ENCODE assay signal across 13 cellular contexts in the genomic region with DNA sequence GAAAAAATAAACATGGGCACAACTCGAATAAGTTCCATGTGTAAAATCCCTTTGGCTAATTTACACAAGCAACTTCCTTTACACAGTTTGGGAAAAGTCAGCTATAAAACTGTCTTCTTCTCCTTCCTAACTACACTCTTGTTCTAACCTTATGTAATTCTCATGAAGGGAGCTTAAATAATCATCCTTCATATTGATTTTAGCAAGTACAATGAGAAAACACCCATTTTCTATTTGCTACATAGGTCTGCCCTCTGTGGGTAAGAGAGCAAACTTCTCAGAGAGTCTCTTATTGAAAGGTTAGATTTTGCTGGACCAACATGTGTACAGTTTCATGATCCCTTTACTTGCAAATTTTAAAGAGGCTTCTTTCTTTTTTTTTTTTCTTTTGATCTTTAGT.
DNase-seq lines count a peak whose midpoint lies in the region; ATAC-seq and TF ChIP-seq lines count a peak whose summit lies in the region.
"Had no signal": no experiment of that assay in that cellular context is flagged by ENCODE, and none has a peak within 500 bp of the region (broad histone marks: within the 10 kb centered on the region; RNA-seq: fewer than 3 reads in every experiment).

No MANE protein-coding gene starts in this region.

- DNase-seq in NCI-H446 (lab: John Stamatoyannopoulos, UW) (peak; percentile 19 to 22), NCI-H446 treated with DMSO at 0.1 percent for 48 hours (lab: John Stamatoyannopoulos, UW) (no peak), epithelial cell of proximal tubule (ENCODE audit: low read depth) (no peak), osteocyte (ENCODE audit: extremely low spot score, unreplicated experiment) (no peak), amygdala (lab: John Stamatoyannopoulos, UW) (no peak)
- DNase-seq: islet precursor cell; NCI-H2081 treated with DMSO at 0.1 percent for 48 hours; stimulated activated CD4-positive, alpha-beta T cell treated with anti-CD3 and anti-CD28 coated beads, Interleukin-2, amount 100 ng/mL, for 24 hours; stimulated activated naive CD8-positive, alpha-beta T cell treated with anti-CD3 and anti-CD28 coated beads, Interleukin-15, Interleukin-2, amounts not matched to agents 100 U/mL and 50 U/mL, for 24 hours had no signal

- H3K27ac Mint-ChIP-seq in osteocyte (ENCODE audit: unreplicated experiment), result no peak overlapping the region
- H3K27ac Mint-ChIP-seq: natural killer cell treated with Interleukin-12 subunit alpha and Interleukin-12 subunit beta and Interleukin-15 and Interleukin-18, amount 100 ng/mL, for 72 hours had no signal

- H3K27me3 Mint-ChIP-seq in osteocyte (ENCODE audit: unreplicated experiment), result no peaks in the 10 kb centered on the region
- H3K27me3 Mint-ChIP-seq: natural killer cell treated with Interleukin-12 subunit alpha and Interleukin-12 subunit beta and Interleukin-15 and Interleukin-18, amount 100 ng/mL, for 72 hours had no signal

- TF ChIP-seq CTCF in OCI-LY1 (IDR thresholded peaks at IDR 0.05; ENCODE audit: low read length), result 0 out of 2 replicates have a peak, but pooled peaks have one; percentile 6
- TF ChIP-seq CTCF in epithelial cell of proximal tubule (conservative IDR thresholded peaks at IDR 0.05; ENCODE audit: low read depth, low read length), result peak; percentile 26
- TF ChIP-seq CTCF in osteocyte (IDR thresholded peaks at IDR 0.05), result peak; percentile 56

- H3K4me2 ChIP-seq in OCI-LY1 (ENCODE audit: low read length), result no peak overlapping the region

- no peaks in the 10 kb centered on the region for H3K79me2 ChIP-seq in OCI-LY1 (ENCODE audit: insufficient read depth, low read length)

- H3K9me3 ChIP-seq in OCI-LY1 (ENCODE audit: low read length), result no peaks in the 10 kb centered on the region

- no peaks in the 10 kb centered on the region for H3K27me3 ChIP-seq in OCI-LY1 (ENCODE audit: insufficient read depth, low read length)

- no peak overlapping the region for H3K4me3 Mint-ChIP-seq in osteocyte (ENCODE audit: unreplicated experiment)
- H3K4me3 Mint-ChIP-seq: natural killer cell treated with Interleukin-12 subunit alpha and Interleukin-12 subunit beta and Interleukin-15 and Interleukin-18, amount 100 ng/mL, for 72 hours had no signal

- H2AFZ ChIP-seq in OCI-LY1 (ENCODE audit: low read length), result no peak overlapping the region

- H3K27ac ChIP-seq in OCI-LY1 (ENCODE audit: low read depth, low read length, poor library complexity, severe bottlenecking), result no peak overlapping the region

- H3K9me2 ChIP-seq in OCI-LY1 (ENCODE audit: low read depth, low read length), result no peaks in the 10 kb centered on the region

- H3K4me1 ChIP-seq in OCI-LY1 (ENCODE audit: insufficient read depth, low read length, severe bottlenecking), result no peaks in the 10 kb centered on the region

- H3K9me3 Mint-ChIP-seq in osteocyte (ENCODE audit: unreplicated experiment), result no peaks in the 10 kb centered on the region

- no peaks in the 10 kb centered on the region for H3K36me3 Mint-ChIP-seq in osteocyte (ENCODE audit: unreplicated experiment)
- H3K36me3 Mint-ChIP-seq: natural killer cell treated with Interleukin-12 subunit alpha and Interleukin-12 subunit beta and Interleukin-15 and Interleukin-18, amount 100 ng/mL, for 72 hours had no signal

- H4K20me1 ChIP-seq in OCI-LY1 (ENCODE audit: insufficient read depth, low read length), result no peaks in the 10 kb centered on the region

- H3K9ac ChIP-seq in OCI-LY1 (ENCODE audit: low read length), result no peak overlapping the region

- H3K4me1 Mint-ChIP-seq in osteocyte (ENCODE audit: unreplicated experiment), result peaks cover 31% of the 10 kb centered on the region

- ATAC-seq in HG03378 (IDR thresholded peaks at IDR 0.05; ENCODE audit: unreplicated experiment), result no peak
- no peak for ATAC-seq in esophagus mucosa
- ATAC-seq: natural killer cell treated with Interleukin-12 subunit alpha and Interleukin-12 subunit beta and Interleukin-15 and Interleukin-18, amount 100 ng/mL, for 72 hours; stimulated activated naive CD8-positive, alpha-beta T cell treated with anti-CD3 and anti-CD28 coated beads, Interleukin-15, Interleukin-2, amounts not matched to agents 100 U/mL and 50 U/mL, for 24 hours had no signal

- H3K4me3 ChIP-seq in OCI-LY1 (ENCODE audit: low read depth, low read length, poor library complexity, severe bottlenecking), result no peak overlapping the region
- no peak overlapping the region for H3K4me3 ChIP-seq in epithelial cell of proximal tubule (ENCODE audit: low read depth, low read length)

- H3F3A ChIP-seq in OCI-LY1 (ENCODE audit: insufficient read depth, low read length), result no peaks in the 10 kb centered on the region

- H3K36me3 ChIP-seq in OCI-LY1 (ENCODE audit: insufficient read depth, low read length), result no peaks in the 10 kb centered on the region

Comparison
In these comparisons a context has a peak if more than half of its experiments do, and no peak if none do; other contexts are left out.
1. DNase-seq: peak in NCI-H446 (2 of 2); none in NCI-H446 treated with DMSO at 0.1 percent for 48 hours (single experiment), epithelial cell of proximal tubule (single experiment), osteocyte (single experiment) and amygdala (0 of 56).
2. CTCF ChIP-seq: peak in every context shown above with its lines; median percentile 56 in osteocyte; 26 in epithelial cell of proximal tubule; 6 in OCI-LY1.